ENCODE assay signal across 8 cellular contexts in genomic region chr3:185824467-185825378, GRCh38. TPM values are rescaled to one million over a fixed set of nuclear protein-coding genes. Genes with fewer than 3 reads are reported as not detected.
DNase-seq lines count a peak whose midpoint lies in the region; ATAC-seq and TF ChIP-seq lines count a peak whose summit lies in the region.

TSS of gene IGF2BP2 (minus strand) at chr3:185825042. CDS start at chr3:185824960, 82 bp downstream.

- H3K9me3 ChIP-seq in ovary, result no peaks in the 10 kb centered on the region
- no peaks in the 10 kb centered on the region for H3K9me3 ChIP-seq in aorta (ENCODE audit: control insufficient read depth, low read length)

- H3K9me3 Mint-ChIP-seq in activated naive CD4-positive, alpha-beta T cell treated with anti-CD3 and anti-CD28 coated beads, Interleukin-2, amount 50 U/mL, for 24 hours, result no peaks in the 10 kb centered on the region

- TF ChIP-seq CTCF in 22Rv1 (IDR thresholded peaks at IDR 0.05) (no peak), GM13976 (IDR thresholded peaks at IDR 0.05; ENCODE audit: borderline replicate concordance, control extremely low read depth, extremely low read depth, insufficient read depth, missing control alignments) (no peak), ovary (IDR thresholded peaks at IDR 0.05) (no peak)

- peaks cover 49% of the 10 kb centered on the region for H3K27me3 Mint-ChIP-seq in activated naive CD4-positive, alpha-beta T cell treated with anti-CD3 and anti-CD28 coated beads, Interleukin-2, amount 50 U/mL, for 24 hours

- peaks cover 17% of the 10 kb centered on the region for H3K4me1 Mint-ChIP-seq in activated naive CD4-positive, alpha-beta T cell treated with anti-CD3 and anti-CD28 coated beads, Interleukin-2, amount 50 U/mL, for 24 hours

- in situ Hi-C loops in GM13976 (cut with MboI; ENCODE audit: low sequenced_read_pairs, unreplicated experiment), result no loop called here

- no peaks in the 10 kb centered on the region for H3K36me3 ChIP-seq in ovary
- no peaks in the 10 kb centered on the region for H3K36me3 ChIP-seq in aorta (ENCODE audit: control insufficient read depth in 1 of 2, insufficient read depth in 2 of 2, low read length in 1 of 2)

- H3K4me1 ChIP-seq in ovary (ENCODE audit: insufficient read depth) (peaks cover 4% of the 10 kb centered on the region), aorta (ENCODE audit: control insufficient read depth in 1 of 2, insufficient read depth in 2 of 2, low read length in 2 of 2) (no peaks in the 10 kb centered on the region)

- H3K4me3 Mint-ChIP-seq in activated naive CD4-positive, alpha-beta T cell treated with anti-CD3 and anti-CD28 coated beads, Interleukin-2, amount 50 U/mL, for 24 hours, result peak within 1 kb of the TSS; percentile 84

- H3K27ac Mint-ChIP-seq in activated naive CD4-positive, alpha-beta T cell treated with anti-CD3 and anti-CD28 coated beads, Interleukin-2, amount 50 U/mL, for 24 hours, result no peak within 1 kb of the TSS

- H3K4me3 ChIP-seq in ovary, result peak within 1 kb of the TSS; percentile 56
- H3K4me3 ChIP-seq in aorta (ENCODE audit: low read length in 2 of 2), result peak within 1 kb of the TSS; percentile 71 to 93

- peak; percentile 66 for ATAC-seq in HG03139 (IDR thresholded peaks at IDR 0.05; ENCODE audit: unreplicated experiment)
- ATAC-seq in aorta (ENCODE audit: low FRiP score), result peak; percentile 82

- TF ChIP-seq EP300 in ovary (IDR thresholded peaks at IDR 0.05), result no peak

- no peaks in the 10 kb centered on the region for H3K27me3 ChIP-seq in ovary
- peaks cover 0 to 2% of the 10 kb centered on the region in 2 donors for H3K27me3 ChIP-seq in aorta (ENCODE audit: control insufficient read depth in 1 of 2, insufficient read depth in 2 of 2, low read length in 1 of 2)

- intact Hi-C loops in ovary (cut with DNase I) (loop anchor here in 1 of 4 donors (10.0 kb wide), 1 partner anchor 110 kb away; the partner anchor contains the start of gene TRA2B), aorta (cut with DNase I) (no loop called here)

- H3K27ac ChIP-seq in 22Rv1 (peak within 1 kb of the TSS; percentile 72), ovary (peak within 1 kb of the TSS; percentile 52 to 84), aorta (ENCODE audit: low read depth in 1 of 2, low read length in 2 of 2) (no peak within 1 kb of the TSS)

- DNase-seq in GM13976 (ENCODE audit: low spot score), result peak; percentile 75
- DNase-seq in RKO (ENCODE audit: low spot score), result peak; percentile 78
- DNase-seq in glomerular visceral epithelial cell (ENCODE audit: extremely low spot score), result peak; percentile 91
- peak; percentile 47 to 76 (median 64) for DNase-seq in ovary
- DNase-seq in aorta, result peak; percentile 68 to 86

- TF ChIP-seq POLR2A in ovary (IDR thresholded peaks at IDR 0.05), result no peak

- no peaks in the 10 kb centered on the region for H3K36me3 Mint-ChIP-seq in activated naive CD4-positive, alpha-beta T cell treated with anti-CD3 and anti-CD28 coated beads, Interleukin-2, amount 50 U/mL, for 24 hours

- WGBS in ovary, 3 donors, result 0 to 1% (median 1%) methylated on average over 63 to 109 of the region's 113 CpGs
- 1% methylated on average over 53 to 111 of the region's 113 CpGs for WGBS in aorta, 2 donors

RNA-seq across cellular contexts. Expression of gene IGF2BP2, which starts in this region (rescaled TPM):
- 10 to 100 TPM in 6 of 7 donors, 1 to 10 TPM in 1; 7.1 to 31.1 (median 16.6) TPM for total RNA-seq in ovary
- polyA plus RNA-seq in ovary, result 1 to 10 TPM; 4.6 to 6.8 TPM
- 10 to 100 TPM; 10.0 to 17.5 TPM for total RNA-seq in aorta
- polyA plus RNA-seq in aorta, result 1 to 10 TPM in 1 of 2 donors, under 1 TPM in 1; 0.18 to 2.3 TPM

Comparison
In these comparisons a context has a peak if more than half of its experiments do, and no peak if none do; other contexts are left out.
1. H3K27ac ChIP-seq: peak in 22Rv1 (single experiment) and ovary (2 of 2); none in aorta (0 of 2).
2. Peak in every context shown above with its lines, with median percentiles within 50 percentile points of each other: DNase-seq.